1 cellular context compared by ENCODE assay signal in genomic region chr1:53025034-53025777, GRCh38.
TF ChIP-seq lines count a peak whose summit lies in the region.

No MANE protein-coding gene starts in this region.

TF ChIP-seq in HepG2, 621 proteins besides CTCF, POLR2A, EP300 and RAD21 (continued from another document and continues in another):
- TF ChIP-seq ZNF367 (CRISPR knock-in tag; IDR thresholded peaks at IDR 0.05; ENCODE audit: borderline replicate concordance) = no peak
- no peak for TF ChIP-seq TERF1 (CRISPR knock-in tag; IDR thresholded peaks at IDR 0.05)
- no peak for TF ChIP-seq ZMYM3 (CRISPR knock-in tag; IDR thresholded peaks at IDR 0.05)
- TF ChIP-seq PRDM10 (CRISPR knock-in tag; IDR thresholded peaks at IDR 0.05; ENCODE audit: low read depth) = no peak
- no peak for TF ChIP-seq ZFY (CRISPR knock-in tag; IDR thresholded peaks at IDR 0.05)
- TF ChIP-seq KAT8 (CRISPR knock-in tag; IDR thresholded peaks at IDR 0.05) = peak; percentile 64; the same call in 1 of the 2 replicates
- no peak for TF ChIP-seq HNRNPH1 (optimal IDR thresholded peaks at IDR 0.05; ENCODE audit: low read depth, low read length)
- TF ChIP-seq ELF3 (CRISPR knock-in tag; IDR thresholded peaks at IDR 0.05) = peak; percentile 72; the same call in 1 of the 2 replicates
- no peak for TF ChIP-seq NONO (IDR thresholded peaks at IDR 0.05)
- TF ChIP-seq NONO (CRISPR knock-in tag; conservative IDR thresholded peaks at IDR 0.05) = peak; percentile 46; the same call in 1 of the 2 replicates
- TF ChIP-seq ZNF33A (CRISPR knock-in tag; IDR thresholded peaks at IDR 0.05; ENCODE audit: borderline replicate concordance) = no peak
- no peak for TF ChIP-seq ZNF780A (CRISPR knock-in tag; IDR thresholded peaks at IDR 0.05)
- peak; percentile 71; the same call in 1 of the 2 replicates for TF ChIP-seq SKIL (CRISPR knock-in tag; IDR thresholded peaks at IDR 0.05; ENCODE audit: borderline replicate concordance)
- TF ChIP-seq DNMT1 (CRISPR knock-in tag; IDR thresholded peaks at IDR 0.05) = no peak
- no peak for TF ChIP-seq SSRP1 (CRISPR knock-in tag; IDR thresholded peaks at IDR 0.05)
- peak; percentile 83; the same call in 1 of the 2 replicates for TF ChIP-seq HOMEZ (CRISPR knock-in tag; IDR thresholded peaks at IDR 0.05; ENCODE audit: low read depth)
- no peak for TF ChIP-seq ZNF362 (CRISPR knock-in tag; IDR thresholded peaks at IDR 0.05; ENCODE audit: borderline replicate concordance)
- 0 out of 2 replicates have a peak, but pooled peaks have one; percentile 50 for TF ChIP-seq ZSCAN21 (CRISPR knock-in tag; IDR thresholded peaks at IDR 0.05; ENCODE audit: borderline replicate concordance)
- TF ChIP-seq CBX5 (CRISPR knock-in tag; IDR thresholded peaks at IDR 0.05; ENCODE audit: borderline replicate concordance) = peak; percentile 63; the same call in 1 of the 2 replicates
- TF ChIP-seq TBX3 (IDR thresholded peaks at IDR 0.05; ENCODE audit: borderline replicate concordance) = no peak
- TF ChIP-seq LBX2 (CRISPR knock-in tag; IDR thresholded peaks at IDR 0.05; ENCODE audit: borderline replicate concordance) = no peak
- TF ChIP-seq ISL2 (CRISPR knock-in tag; IDR thresholded peaks at IDR 0.05) = peak; percentile 31; the same call in 1 of the 2 replicates
- TF ChIP-seq ZNF784 (CRISPR knock-in tag; IDR thresholded peaks at IDR 0.05; ENCODE audit: borderline replicate concordance) = no peak
- TF ChIP-seq KLF16 (CRISPR knock-in tag; IDR thresholded peaks at IDR 0.05) = peak in 1 of 2 experiments; percentile 51; a peak in 2 of 4 replicates
- no peak for TF ChIP-seq GMEB2 (CRISPR knock-in tag; IDR thresholded peaks at IDR 0.05; ENCODE audit: low read depth)
- no peak for TF ChIP-seq KDM6A (CRISPR knock-in tag; IDR thresholded peaks at IDR 0.05; ENCODE audit: low read depth)
- TF ChIP-seq ZFP36L2 (CRISPR knock-in tag; IDR thresholded peaks at IDR 0.05) = no peak
- TF ChIP-seq AHR (CRISPR knock-in tag; IDR thresholded peaks at IDR 0.05) = no peak
- TF ChIP-seq BRCA1 (CRISPR knock-in tag; IDR thresholded peaks at IDR 0.05) = no peak
- peak; percentile 79; the same call in 1 of the 2 replicates for TF ChIP-seq MIER3 (CRISPR knock-in tag; IDR thresholded peaks at IDR 0.05; ENCODE audit: borderline replicate concordance)
- TF ChIP-seq PRDM4 (CRISPR knock-in tag; IDR thresholded peaks at IDR 0.05; ENCODE audit: borderline replicate concordance) = no peak
- TF ChIP-seq NR3C1 (CRISPR knock-in tag; IDR thresholded peaks at IDR 0.05) = no peak
- no peak for TF ChIP-seq CSRNP2 (CRISPR knock-in tag; conservative IDR thresholded peaks at IDR 0.05; ENCODE audit: low read depth)
- TF ChIP-seq ZNF432 (CRISPR knock-in tag; IDR thresholded peaks at IDR 0.05; ENCODE audit: borderline replicate concordance) = no peak
- no peak for TF ChIP-seq ZNF253 (CRISPR knock-in tag; IDR thresholded peaks at IDR 0.05; ENCODE audit: borderline replicate concordance)
- TF ChIP-seq ZNF570 (CRISPR knock-in tag; IDR thresholded peaks at IDR 0.05; ENCODE audit: borderline replicate concordance) = no peak
- peak; percentile 50 for TF ChIP-seq FOXA3 (CRISPR knock-in tag; IDR thresholded peaks at IDR 0.05)
- TF ChIP-seq ZNF512B (CRISPR knock-in tag; IDR thresholded peaks at IDR 0.05; ENCODE audit: borderline replicate concordance) = no peak
- TF ChIP-seq ZFYVE20 (CRISPR knock-in tag; IDR thresholded peaks at IDR 0.05; ENCODE audit: borderline replicate concordance, low read depth) = no peak
- TF ChIP-seq FOXK1 (CRISPR knock-in tag; IDR thresholded peaks at IDR 0.05; ENCODE audit: borderline replicate concordance, low read depth) = 0 out of 2 replicates have a peak, but pooled peaks have one; percentile 32
